ENCODE assay signal across 1 cellular context in the genomic region with DNA sequence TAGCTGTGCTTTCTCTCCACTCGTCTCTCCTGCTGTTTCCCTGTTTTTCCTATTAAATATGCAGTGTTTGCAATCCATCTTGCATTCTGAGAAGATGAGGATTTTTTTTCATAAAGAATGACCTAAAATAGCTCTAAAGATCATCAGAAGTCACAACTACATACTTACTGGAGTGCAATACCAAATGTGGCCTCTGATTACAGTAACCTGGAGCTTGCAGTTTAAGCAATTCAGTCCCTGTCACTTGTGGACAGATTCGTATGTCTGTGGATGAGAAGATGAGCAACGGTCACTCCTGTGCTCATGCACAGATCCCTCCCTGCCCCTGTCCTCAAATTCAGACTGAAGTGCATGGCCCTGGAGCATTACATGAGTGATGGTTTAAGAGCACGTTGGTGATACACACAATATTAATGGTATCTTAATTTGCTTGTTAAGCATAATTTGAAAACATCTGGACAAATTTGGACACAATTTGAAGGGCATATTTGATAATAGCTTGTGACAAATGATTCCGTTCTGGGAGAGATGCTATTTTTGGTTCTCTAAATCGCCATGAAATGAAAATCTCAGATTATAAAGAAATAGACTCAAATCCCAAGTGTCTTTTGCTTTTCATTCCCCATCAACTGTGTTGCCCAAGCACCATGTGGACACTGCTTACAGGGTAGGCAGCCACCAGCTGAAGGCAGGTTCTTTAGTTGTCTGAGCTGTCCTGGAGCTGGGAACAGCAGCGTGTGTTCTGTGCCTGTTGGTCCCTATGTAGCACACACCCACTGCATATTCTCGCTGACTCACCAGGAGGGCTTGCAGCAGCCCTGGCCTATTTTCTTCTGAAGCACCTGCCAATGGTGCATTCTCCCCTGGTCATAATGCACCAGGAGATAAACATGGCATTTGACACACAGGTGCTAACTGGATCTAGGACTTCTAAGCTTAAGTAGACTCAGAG.
TF ChIP-seq lines count a peak whose summit lies in the region.

No MANE protein-coding gene starts in this region.

TF ChIP-seq in HCT116, 20 proteins besides CTCF, POLR2A, EP300 and RAD21 (continued from another document):
- TF ChIP-seq, protein P1, sequence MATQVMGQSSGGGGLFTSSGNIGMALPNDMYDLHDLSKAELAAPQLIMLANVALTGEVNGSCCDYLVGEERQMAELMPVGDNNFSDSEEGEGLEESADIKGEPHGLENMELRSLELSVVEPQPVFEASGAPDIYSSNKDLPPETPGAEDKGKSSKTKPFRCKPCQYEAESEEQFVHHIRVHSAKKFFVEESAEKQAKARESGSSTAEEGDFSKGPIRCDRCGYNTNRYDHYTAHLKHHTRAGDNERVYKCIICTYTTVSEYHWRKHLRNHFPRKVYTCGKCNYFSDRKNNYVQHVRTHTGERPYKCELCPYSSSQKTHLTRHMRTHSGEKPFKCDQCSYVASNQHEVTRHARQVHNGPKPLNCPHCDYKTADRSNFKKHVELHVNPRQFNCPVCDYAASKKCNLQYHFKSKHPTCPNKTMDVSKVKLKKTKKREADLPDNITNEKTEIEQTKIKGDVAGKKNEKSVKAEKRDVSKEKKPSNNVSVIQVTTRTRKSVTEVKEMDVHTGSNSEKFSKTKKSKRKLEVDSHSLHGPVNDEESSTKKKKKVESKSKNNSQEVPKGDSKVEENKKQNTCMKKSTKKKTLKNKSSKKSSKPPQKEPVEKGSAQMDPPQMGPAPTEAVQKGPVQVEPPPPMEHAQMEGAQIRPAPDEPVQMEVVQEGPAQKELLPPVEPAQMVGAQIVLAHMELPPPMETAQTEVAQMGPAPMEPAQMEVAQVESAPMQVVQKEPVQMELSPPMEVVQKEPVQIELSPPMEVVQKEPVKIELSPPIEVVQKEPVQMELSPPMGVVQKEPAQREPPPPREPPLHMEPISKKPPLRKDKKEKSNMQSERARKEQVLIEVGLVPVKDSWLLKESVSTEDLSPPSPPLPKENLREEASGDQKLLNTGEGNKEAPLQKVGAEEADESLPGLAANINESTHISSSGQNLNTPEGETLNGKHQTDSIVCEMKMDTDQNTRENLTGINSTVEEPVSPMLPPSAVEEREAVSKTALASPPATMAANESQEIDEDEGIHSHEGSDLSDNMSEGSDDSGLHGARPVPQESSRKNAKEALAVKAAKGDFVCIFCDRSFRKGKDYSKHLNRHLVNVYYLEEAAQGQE (IDR thresholded peaks at IDR 0.05; ENCODE audit: low read depth) = no peak
- TF ChIP-seq ZBTB33 (IDR thresholded peaks at IDR 0.05; ENCODE audit: extremely low read depth, insufficient replicate concordance, low read length) = no peak
- no peak for TF ChIP-seq YY1 (IDR thresholded peaks at IDR 0.05; ENCODE audit: extremely low read depth, insufficient replicate concordance, low read depth, low read length)
- no peak for TF ChIP-seq EGR1 (IDR thresholded peaks at IDR 0.05; ENCODE audit: low read depth)
- TF ChIP-seq ZFX (IDR thresholded peaks at IDR 0.05) = no peak
- TF ChIP-seq ELF1 (IDR thresholded peaks at IDR 0.05; ENCODE audit: borderline replicate concordance, low read depth) = no peak
